In the genomic region with DNA sequence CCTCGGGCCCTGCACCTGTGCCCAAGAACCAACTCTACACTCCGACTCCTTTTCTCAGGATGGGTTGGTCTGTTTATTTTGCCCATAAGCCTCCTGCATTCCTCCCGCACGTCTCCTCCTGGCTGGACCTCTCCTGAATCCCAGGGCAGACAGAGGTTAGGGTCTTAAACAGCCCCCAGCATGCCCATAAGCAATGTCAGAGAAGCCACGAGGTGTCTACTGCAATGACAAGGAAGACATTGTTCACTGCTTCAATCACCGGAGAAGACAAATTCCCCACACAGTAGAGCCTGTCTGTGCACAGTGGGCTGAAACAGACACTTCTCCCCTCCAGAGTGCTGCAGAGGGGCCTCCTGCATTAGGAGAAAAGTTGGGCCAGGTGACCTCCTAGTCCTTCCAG, we compare ENCODE assay signal across 26 cellular contexts.
"Had no signal": no experiment of that assay in that cellular context is flagged by ENCODE, and none has a peak within 500 bp of the region (broad histone marks: within the 10 kb centered on the region; RNA-seq: fewer than 3 reads in every experiment).

No MANE protein-coding gene starts in this region.

- H3K27ac ChIP-seq: colonic mucosa, esophagus squamous epithelium, left ventricle myocardium inferior, lower lobe of right lung, neural progenitor cell, psoas muscle, skin epidermis, thoracic aorta, tibial nerve, vagina had no signal

- H3K36me3 ChIP-seq: colonic mucosa, esophagus squamous epithelium, heart right ventricle, left ventricle myocardium inferior, lower lobe of right lung, neural progenitor cell, thoracic aorta, tibial nerve, vagina had no signal

- H3K9me3 Mint-ChIP-seq: dendritic cell treated with granulocyte-macrophage colony-stimulating factor and Interleukin-4, amounts not matched to agents 40 ng/mL and 50 ng/mL, for 4 days; stimulated activated naive B cell treated with anti-CD40 and anti-IgM and Interleukin-4, amounts not matched to agents 10 μg/mL and 1 μg/mL and 100 μg/mL, for 72 hours; stimulated activated naive CD8-positive, alpha-beta T cell treated with anti-CD3 and anti-CD28 coated beads, Interleukin-15, Interleukin-2, amounts not matched to agents 100 ng/mL and 50 ng/mL, for 24 hours had no signal

- DNase-seq: colonic mucosa; effector memory CD4-positive, alpha-beta T cell; erythroblast; esophagus squamous epithelium; foreskin melanocyte; glutamatergic neuron; heart right ventricle; hippocampal formation; kidney glomerular epithelial cell; left colon; left ventricle myocardium inferior; lower lobe of right lung; nucleus accumbens; psoas muscle; stimulated activated CD4-positive, alpha-beta T cell treated with anti-CD3 and anti-CD28 coated beads, Interleukin-15, amount 100 ng/mL, for 24 hours; stimulated activated CD4-positive, alpha-beta T cell treated with anti-CD3 and anti-CD28 coated beads, Interleukin-2, amount 100 ng/mL, for 48 hours; stimulated activated naive B cell treated with anti-CD40 and anti-IgM and Interleukin-4, amounts not matched to agents 10 μg/mL and 1 μg/mL and 100 μg/mL, for 72 hours had no signal

- H3K36me3 Mint-ChIP-seq: neural progenitor cell; stimulated activated naive B cell treated with anti-CD40 and anti-IgM and Interleukin-4, amounts not matched to agents 10 μg/mL and 1 μg/mL and 100 μg/mL, for 72 hours had no signal

- H3K9me3 ChIP-seq: colonic mucosa, esophagus squamous epithelium, heart right ventricle, left ventricle myocardium inferior, lower lobe of right lung, psoas muscle, thoracic aorta, tibial nerve, vagina had no signal

- H3K4me1 ChIP-seq: colonic mucosa, esophagus squamous epithelium, psoas muscle, tibial nerve, vagina had no signal

- H3K4me1 Mint-ChIP-seq: stimulated activated naive B cell treated with anti-CD40 and anti-IgM and Interleukin-4, amounts not matched to agents 10 μg/mL and 1 μg/mL and 100 μg/mL, for 72 hours had no signal

- H3K4me3 Mint-ChIP-seq: dendritic cell treated with granulocyte-macrophage colony-stimulating factor and Interleukin-4, amounts not matched to agents 40 ng/mL and 50 ng/mL, for 4 days; nephron; neural progenitor cell; stimulated activated naive B cell treated with anti-CD40 and anti-IgM and Interleukin-4, amounts not matched to agents 10 μg/mL and 1 μg/mL and 100 μg/mL, for 72 hours; stimulated activated naive CD8-positive, alpha-beta T cell treated with anti-CD3 and anti-CD28 coated beads, Interleukin-15, Interleukin-2, amounts not matched to agents 100 ng/mL and 50 ng/mL, for 24 hours had no signal

- H3K27me3 ChIP-seq: neural progenitor cell, tibial nerve, vagina had no signal

- ATAC-seq: left colon; lower lobe of right lung; psoas muscle; right cardiac atrium; stimulated activated naive B cell treated with anti-CD40 and anti-IgM and Interleukin-4, amounts not matched to agents 10 μg/mL and 1 μg/mL and 100 μg/mL, for 72 hours had no signal

- H3K27ac Mint-ChIP-seq: dendritic cell treated with granulocyte-macrophage colony-stimulating factor and Interleukin-4, amounts not matched to agents 40 ng/mL and 50 ng/mL, for 4 days; neural progenitor cell; stimulated activated naive B cell treated with anti-CD40 and anti-IgM and Interleukin-4, amounts not matched to agents 10 μg/mL and 1 μg/mL and 100 μg/mL, for 72 hours; stimulated activated naive CD8-positive, alpha-beta T cell treated with anti-CD3 and anti-CD28 coated beads, Interleukin-15, Interleukin-2, amounts not matched to agents 100 ng/mL and 50 ng/mL, for 24 hours had no signal

- H3K4me3 ChIP-seq: colonic mucosa, esophagus squamous epithelium, heart right ventricle, left ventricle myocardium inferior, lower lobe of right lung, neural progenitor cell, psoas muscle, skin epidermis, thoracic aorta, tibial nerve, vagina had no signal
